8 cellular contexts compared by ENCODE assay signal in the genomic region with DNA sequence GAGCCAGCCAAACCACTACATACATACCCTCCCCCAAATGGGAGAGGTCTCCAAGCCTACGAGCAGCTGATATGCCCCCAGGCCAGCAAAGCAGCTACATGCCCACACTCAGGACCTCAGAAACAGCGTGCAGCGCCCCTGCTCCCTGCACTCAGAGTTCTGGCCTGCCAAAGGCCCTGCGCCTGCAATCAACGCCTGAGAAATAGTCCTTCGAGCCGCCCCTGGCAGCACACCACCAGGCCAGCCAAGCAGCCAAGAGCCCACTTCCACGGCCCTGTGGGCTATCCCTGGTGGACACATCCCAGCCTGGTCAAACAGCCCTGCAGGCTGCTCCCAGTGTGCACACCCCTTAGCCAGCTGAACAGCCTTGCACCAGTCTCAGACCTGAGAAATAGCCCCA.
"Had no signal": no experiment of that assay in that cellular context is flagged by ENCODE, and none has a peak within 500 bp of the region (broad histone marks: within the 10 kb centered on the region; RNA-seq: fewer than 3 reads in every experiment).

No MANE protein-coding gene starts in this region.

- DNase-seq: H9, HCEC 1CT, IMR-90 had no signal

- H3K4me2 ChIP-seq: GM23338 had no signal

- H3K4me3 ChIP-seq: GM23338, K562 had no signal

- ATAC-seq: GM23338, K562 had no signal

- H2AFZ ChIP-seq: GM23338 had no signal

- FAIRE-seq: H1, H54, HTR-8/SVneo, K562 had no signal
